ENCODE assay signal across 1 cellular context in genomic region chr2:186485871-186486650, GRCh38.
TF ChIP-seq lines count a peak whose summit lies in the region.

TSS of gene ZC3H15 (plus strand) at chr2:186486260. CDS start at chr2:186486383, 123 bp downstream.

TF ChIP-seq in HepG2, 621 proteins besides CTCF, POLR2A, EP300 and RAD21 (continued from another document and continues in another):
- TF ChIP-seq USF2 (IDR thresholded peaks at IDR 0.05; ENCODE audit: low read depth, low read length), result peak; percentile 43; the same call in 1 of the 2 replicates
- peak; percentile 61 for TF ChIP-seq USF2 (CRISPR knock-in tag; IDR thresholded peaks at IDR 0.05; ENCODE audit: borderline replicate concordance)
- TF ChIP-seq CBFB (CRISPR knock-in tag; IDR thresholded peaks at IDR 0.05), result peak; percentile 94
- TF ChIP-seq KIAA2018 (CRISPR knock-in tag; IDR thresholded peaks at IDR 0.05; ENCODE audit: borderline replicate concordance), result peak; percentile 48; the same call in 1 of the 2 replicates
- TF ChIP-seq PRDM4 (CRISPR knock-in tag; IDR thresholded peaks at IDR 0.05; ENCODE audit: borderline replicate concordance), result no peak; the same call in 1 of the 2 replicates
- TF ChIP-seq ZNF530 (CRISPR knock-in tag; IDR thresholded peaks at IDR 0.05; ENCODE audit: low read depth), result no peak
- TF ChIP-seq ELK4 (CRISPR knock-in tag; IDR thresholded peaks at IDR 0.05; ENCODE audit: borderline replicate concordance), result 0 out of 2 replicates have a peak, but pooled peaks have one; percentile 54
- peak in 1 of 2 experiments; percentile 74; a peak in 1 of 4 replicates for TF ChIP-seq REST (IDR thresholded peaks at IDR 0.05; ENCODE audit: borderline replicate concordance in 1 of 2, low read depth in 1 of 2, low read length in 2 of 2)
- TF ChIP-seq ZNF780A (CRISPR knock-in tag; IDR thresholded peaks at IDR 0.05), result 0 out of 2 replicates have a peak, but pooled peaks have one; percentile 72
- TF ChIP-seq KLF15 (CRISPR knock-in tag; IDR thresholded peaks at IDR 0.05; ENCODE audit: borderline replicate concordance), result 0 out of 2 replicates have a peak, but pooled peaks have one; percentile 18
- TF ChIP-seq CCAR2 (optimal IDR thresholded peaks at IDR 0.05; ENCODE audit: low read depth, low read length), result no peak
- peak; percentile 55 for TF ChIP-seq HNRNPH1 (optimal IDR thresholded peaks at IDR 0.05; ENCODE audit: low read depth, low read length)
- TF ChIP-seq JARID2 (CRISPR knock-in tag; IDR thresholded peaks at IDR 0.05; ENCODE audit: insufficient replicate concordance), result no peak
- peak; percentile 51; the same call in 1 of the 2 replicates for TF ChIP-seq ZNF546 (CRISPR knock-in tag; conservative IDR thresholded peaks at IDR 0.05)
- TF ChIP-seq ZBTB14 (CRISPR knock-in tag; IDR thresholded peaks at IDR 0.05), result peak; percentile 67
- peak; percentile 93 for TF ChIP-seq FOXK1 (CRISPR knock-in tag; IDR thresholded peaks at IDR 0.05; ENCODE audit: borderline replicate concordance, low read depth)
- no peak for TF ChIP-seq SMARCE1 (IDR thresholded peaks at IDR 0.05; ENCODE audit: borderline replicate concordance)
- no peak; the same call in 1 of the 2 replicates for TF ChIP-seq ARHGAP35 (CRISPR knock-in tag; IDR thresholded peaks at IDR 0.05; ENCODE audit: borderline replicate concordance)
- peak; percentile 42; the same call in 1 of the 2 replicates for TF ChIP-seq STAT6 (CRISPR knock-in tag; IDR thresholded peaks at IDR 0.05; ENCODE audit: borderline replicate concordance)
